In the genomic region with DNA sequence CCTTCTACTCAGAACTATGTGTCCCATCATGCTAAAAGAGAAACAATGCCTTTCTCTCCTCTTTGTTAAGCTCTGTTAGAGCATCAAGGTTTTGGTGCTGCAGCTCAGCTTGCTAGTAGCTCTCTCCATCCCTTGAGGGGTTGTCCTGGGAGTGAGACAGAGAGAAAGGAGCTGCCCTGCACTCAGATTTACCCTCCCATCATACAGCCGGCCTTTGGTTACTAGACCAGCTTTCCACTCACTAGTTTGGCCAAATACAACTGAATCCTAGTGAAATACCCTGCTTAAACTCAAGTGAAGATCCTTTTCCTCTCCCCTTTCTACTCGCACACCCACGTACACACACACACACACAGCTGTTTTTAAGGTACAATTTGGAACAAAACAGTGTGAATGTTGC, we compare ENCODE assay signal across 13 cellular contexts. TPM values are rescaled to one million over a fixed set of nuclear protein-coding genes. Genes with fewer than 3 reads are reported as not detected.
DNase-seq lines count a peak whose midpoint lies in the region; ATAC-seq and TF ChIP-seq lines count a peak whose summit lies in the region.
"Had no signal": no experiment of that assay in that cellular context is flagged by ENCODE, and none has a peak within 500 bp of the region (broad histone marks: within the 10 kb centered on the region; RNA-seq: fewer than 3 reads in every experiment).

No MANE protein-coding gene starts in this region.

- peak overlapping the region; percentile 12 for H3K4me3 Mint-ChIP-seq in glutamatergic neuron (ENCODE audit: unreplicated experiment)

- H3K36me3 Mint-ChIP-seq in glutamatergic neuron (ENCODE audit: unreplicated experiment) = no peaks in the 10 kb centered on the region

- H3K27me3 ChIP-seq in H7 (ENCODE audit: control insufficient read depth, insufficient read depth, low read length) = no peaks in the 10 kb centered on the region
- H3K27me3 ChIP-seq in NT2/D1 (ENCODE audit: insufficient read depth, insufficient read length) = no peaks in the 10 kb centered on the region
- H3K27me3 ChIP-seq in lower lobe of right lung (ENCODE audit: low read depth) = peaks cover 17% of the 10 kb centered on the region

- no peak overlapping the region for H3K27ac ChIP-seq in lower lobe of right lung
- H3K27ac ChIP-seq: C4-2B had no signal

- H3K9me3 ChIP-seq in NT2/D1 (ENCODE audit: insufficient read depth, low read length) = no peaks in the 10 kb centered on the region
- no peaks in the 10 kb centered on the region for H3K9me3 ChIP-seq in lower lobe of right lung

- ATAC-seq in lower lobe of right lung = no peak
- ATAC-seq in GM18858 (IDR thresholded peaks at IDR 0.05; ENCODE audit: unreplicated experiment) = no peak
- ATAC-seq in HG03571 (IDR thresholded peaks at IDR 0.05; ENCODE audit: unreplicated experiment) = no peak

- H3K27ac Mint-ChIP-seq in glutamatergic neuron (ENCODE audit: unreplicated experiment) = peak overlapping the region; percentile 41

- intact Hi-C loops in lower lobe of right lung (cut with DNase I) = no loop called here

- TF ChIP-seq CTCF in glutamatergic neuron (IDR thresholded peaks at IDR 0.05; ENCODE audit: partially characterized antibody, unreplicated experiment) (no peak), lower lobe of right lung (IDR thresholded peaks at IDR 0.05) (no peak)

- DNase-seq in H7 = peak; percentile 38
- no peak for DNase-seq in NT2/D1 (ENCODE audit: low read depth, low spot score)
- DNase-seq in glutamatergic neuron = no peak
- peak; percentile 28 for DNase-seq in retina
- DNase-seq in lower lobe of right lung = no peak
- DNase-seq: NCI-H1048, NCI-H1436 treated with DMSO at 0.1 percent for 48 hours, NCI-H2081 treated with DMSO at 0.1 percent for 48 hours, NCI-H524, SHP77 had no signal

- peaks cover 14% of the 10 kb centered on the region for H3K9me3 Mint-ChIP-seq in glutamatergic neuron (ENCODE audit: unreplicated experiment)

- peak overlapping the region; percentile 34 for H3K9ac ChIP-seq in NT2/D1 (ENCODE audit: insufficient read length, low read depth)

- H3K36me3 ChIP-seq in H7 (replicated peaks; ENCODE audit: control insufficient read depth, insufficient read depth, low read length) (no peaks in the 10 kb centered on the region), NT2/D1 (ENCODE audit: insufficient read depth, insufficient read length, low read length) (no peaks in the 10 kb centered on the region), lower lobe of right lung (no peaks in the 10 kb centered on the region)

- peaks cover 6% of the 10 kb centered on the region for H3K27me3 Mint-ChIP-seq in glutamatergic neuron (ENCODE audit: unreplicated experiment)

- H3K4me3 ChIP-seq in H7 (ENCODE audit: insufficient read depth, low read depth, low read length) (no peak overlapping the region), NT2/D1 (ENCODE audit: insufficient read length, low read depth) (no peak overlapping the region), lower lobe of right lung (no peak overlapping the region)

- H3K4me1 ChIP-seq in NT2/D1 (ENCODE audit: insufficient read depth, insufficient read length) (no peaks in the 10 kb centered on the region), lower lobe of right lung (no peaks in the 10 kb centered on the region)

- peaks cover 19% of the 10 kb centered on the region for H3K4me1 Mint-ChIP-seq in glutamatergic neuron (ENCODE audit: low read depth, unreplicated experiment)

RNA-seq across cellular contexts. Expression of gene CHN1, which starts 2.3 kb away (rescaled TPM):
- 30.4 and 37.9 TPM in 2 replicates for total RNA-seq in H7 (2014; rRNA removed; shearing (Covaris generic))
- 212 TPM for total RNA-seq in glutamatergic neuron (ENCODE audit: unreplicated experiment)
- total RNA-seq in lower lobe of right lung = 16.8 TPM

Comparison
In these comparisons a context has a peak if more than half of its experiments do, and no peak if none do; other contexts are left out.
1. DNase-seq: peak in H7 (single experiment) and retina (single experiment); none in NT2/D1 (single experiment), glutamatergic neuron (single experiment) and lower lobe of right lung (single experiment).